8 cellular contexts compared by ENCODE assay signal in genomic region chr10:43573250-43574034, GRCh38. TPM values are rescaled to one million over a fixed set of nuclear protein-coding genes. Genes with fewer than 3 reads are reported as not detected.
DNase-seq lines count a peak whose midpoint lies in the region; ATAC-seq, FAIRE-seq and TF ChIP-seq lines count a peak whose summit lies in the region.

No MANE protein-coding gene starts in this region.

- H3K9me3 Mint-ChIP-seq in T-helper 2 cell treated with Interferon-gamma antibody and Interleukin-4, amounts not matched to agents 5 μg/mL and 100 μg/mL, for 36 hours, result peaks cover 31% of the 10 kb centered on the region

- H3K4me1 ChIP-seq in gastroesophageal sphincter (peaks cover 0 to 24% (median 0%) of the 10 kb centered on the region in 3 donors), gastrocnemius medialis (peaks cover 10 to 11% of the 10 kb centered on the region in 2 donors)

- no peak for TF ChIP-seq CTCF in GM12865 (IDR thresholded peaks at IDR 0.05; ENCODE audit: insufficient read depth, low read depth, low read length, missing control alignments)
- no peak for TF ChIP-seq CTCF in gastroesophageal sphincter (IDR thresholded peaks at IDR 0.05)
- TF ChIP-seq CTCF in gastrocnemius medialis (IDR thresholded peaks at IDR 0.05 in 4 of 5, conservative IDR thresholded peaks at IDR 0.05 in 1 of 5), result no peak

- H3K27me3 ChIP-seq in gastroesophageal sphincter (no peaks in the 10 kb centered on the region), gastrocnemius medialis (no peaks in the 10 kb centered on the region)

- no peak overlapping the region for H3K27ac Mint-ChIP-seq in T-helper 2 cell treated with Interferon-gamma antibody and Interleukin-4, amounts not matched to agents 5 μg/mL and 100 μg/mL, for 36 hours

- H3K4me1 Mint-ChIP-seq in T-helper 2 cell treated with Interferon-gamma antibody and Interleukin-4, amounts not matched to agents 5 μg/mL and 100 μg/mL, for 36 hours (ENCODE audit: low read depth), result peaks cover 22% of the 10 kb centered on the region

- TF ChIP-seq POLR2A in gastroesophageal sphincter (IDR thresholded peaks at IDR 0.05) (no peak), gastrocnemius medialis (IDR thresholded peaks at IDR 0.05) (no peak)

- FAIRE-seq in HTR-8/SVneo (lab: Jason Lieb, UNC), result no peak

- WGBS in gastroesophageal sphincter (ENCODE audit: low coverage in 1 of 2), 2 donors, result 50 to 64% methylated on average over 7 to 17 of the region's 17 CpGs

- H3K4me3 Mint-ChIP-seq in T-helper 2 cell treated with Interferon-gamma antibody and Interleukin-4, amounts not matched to agents 5 μg/mL and 100 μg/mL, for 36 hours, result peak overlapping the region; percentile 44

- no peak for TF ChIP-seq EP300 in gastroesophageal sphincter (IDR thresholded peaks at IDR 0.05)

- intact Hi-C loops in gastrocnemius medialis (cut with DNase I; ENCODE audit: low total_unique reads) (loop anchor here (1.0 to 2.0 kb wide), 3 partner anchors 33 to 177 kb away; partner anchors contain the start of genes ZNF32 and ZNF485), left colon (cut with DNase I, micrococcal nuclease) (no loop called here)

- H3K27me3 Mint-ChIP-seq in T-helper 2 cell treated with Interferon-gamma antibody and Interleukin-4, amounts not matched to agents 5 μg/mL and 100 μg/mL, for 36 hours (ENCODE audit: low read depth), result no peaks in the 10 kb centered on the region

- H3K27ac ChIP-seq in gastroesophageal sphincter (peak overlapping the region in 3 of 4 donors; percentile 80 to 86 (median 84)), gastrocnemius medialis (peak overlapping the region; percentile 62 to 78 (median 72))

- DNase-seq in GM12865 (ENCODE audit: low read depth), result no peak
- DNase-seq in T-helper 2 cell treated with Interferon-gamma antibody and Interleukin-4, amounts not matched to agents 5 μg/mL and 100 μg/mL, for 36 hours (ENCODE audit: low spot score), result no peak
- DNase-seq in gastrocnemius medialis, result no peak
- no peak for DNase-seq in left colon
- no peak for DNase-seq in AML-193 (lab: John Stamatoyannopoulos, UW)
- no peak for DNase-seq in HTR-8/SVneo (ENCODE audit: insufficient read length, low spot score)

- H3K9me3 ChIP-seq in gastroesophageal sphincter, result no peaks in the 10 kb centered on the region
- no peaks in the 10 kb centered on the region for H3K9me3 ChIP-seq in gastrocnemius medialis

- H3K36me3 ChIP-seq in gastroesophageal sphincter (peaks cover 0 to 20% of the 10 kb centered on the region in 2 donors), gastrocnemius medialis (no peaks in the 10 kb centered on the region)

- in situ Hi-C loops in gastrocnemius medialis (cut with MboI; ENCODE audit: low sequenced_read_pairs in 4 of 4), result no loop called here

- ATAC-seq in gastroesophageal sphincter (no peak), gastrocnemius medialis (peak; percentile 11 to 25), HG02973 (IDR thresholded peaks at IDR 0.05; ENCODE audit: unreplicated experiment) (no peak), left colon (no peak)

- H3K4me3 ChIP-seq in GM12865 (ENCODE audit: low read depth, low read length) (peak overlapping the region; percentile 58), gastroesophageal sphincter (peak overlapping the region; percentile 57 to 80), gastrocnemius medialis (peak overlapping the region; percentile 58 to 77 (median 72))

- H3K36me3 Mint-ChIP-seq in T-helper 2 cell treated with Interferon-gamma antibody and Interleukin-4, amounts not matched to agents 5 μg/mL and 100 μg/mL, for 36 hours (ENCODE audit: low read depth), result peaks cover 12% of the 10 kb centered on the region

RNA-seq across cellular contexts. Expression of gene ZNF239, which starts 1.0 kb away (rescaled TPM):
- 10 to 100 TPM in 1 of 4 donors, 1 to 10 TPM in 3; 3.6 to 14.1 (median 6.2) TPM for total RNA-seq in gastroesophageal sphincter
- total RNA-seq in gastrocnemius medialis, result 1 to 10 TPM; 2.0 to 4.3 (median 3.2) TPM
- total RNA-seq in left colon, result 1 to 10 TPM; 1.5 to 1.6 TPM

RNA-seq across cellular contexts. Expression of gene ZNF485, which starts 32.8 kb away (rescaled TPM):
- 1 to 10 TPM; 2.2 to 4.5 (median 2.4) TPM for total RNA-seq in gastroesophageal sphincter
- total RNA-seq in gastrocnemius medialis, result 1 to 10 TPM; 2.6 to 3.7 (median 2.9) TPM
- 1 to 10 TPM; 3.4 TPM for total RNA-seq in left colon

Comparison
In these comparisons a context has a peak if more than half of its experiments do, and no peak if none do; other contexts are left out.
1. ATAC-seq: peak in gastrocnemius medialis (2 of 2); none in gastroesophageal sphincter (single experiment), HG02973 (single experiment) and left colon (single experiment).
2. Peak in every context shown above with its lines, with median percentiles within 50 percentile points of each other: H3K4me3 ChIP-seq.